ENCODE assay signal across 8 cellular contexts in the genomic region with DNA sequence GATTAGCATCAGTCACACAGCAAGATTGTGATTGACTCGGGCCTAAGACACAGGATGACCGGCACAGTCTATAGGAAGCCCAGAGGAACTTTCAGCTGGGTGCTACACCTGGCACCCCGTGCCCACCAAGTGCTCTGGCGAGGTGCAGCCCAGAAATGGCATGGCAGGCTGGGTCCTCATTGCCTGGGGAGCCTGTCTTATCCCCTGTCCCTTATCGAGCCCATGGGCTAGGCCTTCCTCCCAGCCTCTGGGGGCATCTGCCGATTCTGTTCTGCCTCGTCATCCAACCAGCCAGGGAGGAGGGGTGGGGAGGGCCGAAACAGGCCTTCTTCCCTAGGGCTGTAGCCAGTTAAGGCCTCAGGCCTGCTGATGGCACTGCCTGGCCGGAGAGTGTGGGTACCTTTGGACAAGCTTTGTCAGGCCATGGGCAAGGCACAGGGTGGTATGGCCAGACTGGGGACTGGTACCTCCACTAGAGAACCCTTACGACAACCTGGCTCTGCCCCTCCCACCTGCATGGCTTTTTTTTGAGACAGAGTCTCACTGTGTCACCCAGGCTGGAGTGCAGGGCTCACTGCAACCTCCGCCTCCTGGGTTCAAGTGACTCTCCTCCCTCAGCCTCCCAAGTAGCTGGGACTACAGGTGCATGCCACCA. TPM values are rescaled to one million over a fixed set of nuclear protein-coding genes. Genes with fewer than 3 reads are reported as not detected.
DNase-seq lines count a peak whose midpoint lies in the region; ATAC-seq and TF ChIP-seq lines count a peak whose summit lies in the region.

No MANE protein-coding gene starts in this region.

- ATAC-seq in HG03025 (IDR thresholded peaks at IDR 0.05; ENCODE audit: low FRiP score, unreplicated experiment): no peak
- ATAC-seq in GM21381 (IDR thresholded peaks at IDR 0.05; ENCODE audit: unreplicated experiment): no peak

- no peak for DNase-seq in AG10803 (ENCODE audit: low read depth)
- DNase-seq in activated naive CD4-positive, alpha-beta T cell treated with anti-CD3 and anti-CD28 coated beads, Interleukin-2, amount 50 U/mL, for 16 hours: peak; percentile 34
- no peak for DNase-seq in NCI-H1694 treated with DMSO at 0.1 percent for 48 hours (lab: John Stamatoyannopoulos, UW)
- DNase-seq in GM19240 (ENCODE audit: insufficient read length, low spot score): no peak

- H3K4me1 ChIP-seq in HUES64 (ENCODE audit: insufficient read depth, low read length): peaks cover 15% of the 10 kb centered on the region
- H3K4me1 ChIP-seq in mucosa of stomach (ENCODE audit: control insufficient read depth, insufficient read depth, low read length): peaks cover 37% of the 10 kb centered on the region

- H3K9ac ChIP-seq in HUES64 (ENCODE audit: low read depth, low read length): peak overlapping the region; percentile 96; the same call in 1 of the 2 replicates
- peak overlapping the region; percentile 25 for H3K9ac ChIP-seq in mucosa of stomach (ENCODE audit: low read length)

- H3K9me3 ChIP-seq in HUES64 (ENCODE audit: insufficient read depth, low read depth, low read length) (no peaks in the 10 kb centered on the region), mucosa of stomach (ENCODE audit: control insufficient read depth, low read length) (no peaks in the 10 kb centered on the region)

- 89% methylated on average over 11 of the region's 11 CpGs for WGBS in HUES64

- no peak for TF ChIP-seq CTCF in AG10803 (conservative IDR thresholded peaks at IDR 0.05; ENCODE audit: low read length)

- H3K36me3 ChIP-seq in HUES64 (ENCODE audit: insufficient read depth, low read length) (peaks cover 21% of the 10 kb centered on the region), mucosa of stomach (ENCODE audit: control insufficient read depth, insufficient read depth, low read length) (peaks cover 3% of the 10 kb centered on the region)

- peak overlapping the region; percentile 74 for H3K4me3 ChIP-seq in AG10803 (ENCODE audit: low read length)
- H3K4me3 ChIP-seq in HUES64 (ENCODE audit: low read length): peak overlapping the region; percentile 87; the same call in 1 of the 2 replicates
- no peak overlapping the region for H3K4me3 ChIP-seq in mucosa of stomach (ENCODE audit: low read length)

- H3K27me3 ChIP-seq in HUES64 (ENCODE audit: insufficient read depth, low read length) (no peaks in the 10 kb centered on the region), mucosa of stomach (ENCODE audit: control insufficient read depth, insufficient read depth, low read length) (no peaks in the 10 kb centered on the region)

- H3K27ac ChIP-seq in HUES64 (ENCODE audit: low read depth, low read length): no peak overlapping the region

RNA-seq across cellular contexts. Expression of gene GRK6, which starts 1.6 kb away (rescaled TPM):
- polyA plus RNA-seq in HUES64 (2013, experiment 1 of 2): 25.2 TPM
- 29.3 TPM for polyA plus RNA-seq in HUES64 (2013, experiment 2 of 2)

RNA-seq across cellular contexts. Expression of gene PRR7, which starts 18.6 kb away (rescaled TPM):
- polyA plus RNA-seq in HUES64 (2013, experiment 1 of 2): 5.5 TPM
- polyA plus RNA-seq in HUES64 (2013, experiment 2 of 2): 7.7 TPM

RNA-seq across cellular contexts. Expression of gene F12, which starts 18.7 kb away (rescaled TPM):
- polyA plus RNA-seq in HUES64 (2013, experiment 1 of 2): 0.60 TPM
- 1.4 TPM for polyA plus RNA-seq in HUES64 (2013, experiment 2 of 2)

RNA-seq across cellular contexts. Expression of gene PFN3, which starts 27.6 kb away (rescaled TPM):
- polyA plus RNA-seq in HUES64 (2013, experiment 1 of 2): not detected
- not detected for polyA plus RNA-seq in HUES64 (2013, experiment 2 of 2)

RNA-seq across cellular contexts. Expression of gene SLC34A1, which starts 43.8 kb away (rescaled TPM):
- not detected for polyA plus RNA-seq in HUES64 (2013, experiment 1 of 2)
- not detected for polyA plus RNA-seq in HUES64 (2013, experiment 2 of 2)
